11 cellular contexts compared by ENCODE assay signal in the genomic region with DNA sequence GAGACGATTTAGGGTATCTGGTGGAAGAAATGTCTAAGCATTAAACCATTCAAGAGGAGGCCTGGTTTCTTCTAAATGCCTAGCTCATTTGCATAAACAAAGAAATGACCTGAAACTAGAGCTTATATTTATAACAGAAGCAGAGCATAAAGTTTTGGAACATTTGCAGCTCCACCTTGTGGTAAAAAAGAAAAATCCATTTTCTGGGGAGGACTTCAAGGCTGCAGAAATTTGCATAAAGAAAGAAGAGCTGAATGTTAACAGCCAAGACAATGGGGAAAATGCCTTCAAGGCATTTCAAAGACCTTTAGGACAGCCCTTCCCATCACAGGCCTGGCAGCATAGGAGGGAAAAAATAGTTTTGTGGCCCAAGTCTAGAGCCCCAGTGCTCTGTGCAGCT.
A peak's percentile ranks its signal among the peaks of the same experiment; 100 is the strongest.
DNase-seq lines count a peak whose midpoint lies in the region; ATAC-seq, FAIRE-seq and TF ChIP-seq lines count a peak whose summit lies in the region.
"Had no signal": no experiment of that assay in that cellular context is flagged by ENCODE, and none has a peak within 500 bp of the region (broad histone marks: within the 10 kb centered on the region; RNA-seq: fewer than 3 reads in every experiment).

No MANE protein-coding gene starts in this region.

- H3K4me2 ChIP-seq in A549, result no peak overlapping the region

- POLR2A ChIA-PET in A549 (lab: Yijun Ruan, JAX) (no interaction called here), RWPE1 (lab: Yijun Ruan, JAX; ENCODE audit: low non-redundant PET) (no interaction called here)

- peaks cover 3% of the 10 kb centered on the region for H3K9me3 Mint-ChIP-seq in activated naive CD8-positive, alpha-beta T cell treated with anti-CD3 and anti-CD28 coated beads for 36 hours
- peaks cover 0 to 2% of the 10 kb centered on the region in 2 donors for H3K9me3 Mint-ChIP-seq in activated naive CD4-positive, alpha-beta T cell treated with anti-CD3 and anti-CD28 coated beads, Interleukin-2, amount 50 U/mL, for 72 hours

- peak; percentile 51 to 54; a peak in 4 of 5 replicates for TF ChIP-seq RAD21 in A549 (conservative IDR thresholded peaks at IDR 0.05 in 1 of 2, IDR thresholded peaks at IDR 0.05 in 1 of 2)

- H3K9me3 ChIP-seq in A549 (peaks cover 10% of the 10 kb centered on the region; the same call in 2 of the 3 replicates), HAP-1 (no peaks in the 10 kb centered on the region)

- H3K4me3 ChIP-seq in A549 (no peak overlapping the region), HAP-1 (no peak overlapping the region)

- H3K4me1 Mint-ChIP-seq in activated naive CD8-positive, alpha-beta T cell treated with anti-CD3 and anti-CD28 coated beads for 36 hours, result no peaks in the 10 kb centered on the region

- H3K36me3 Mint-ChIP-seq in activated naive CD8-positive, alpha-beta T cell treated with anti-CD3 and anti-CD28 coated beads for 36 hours, result no peaks in the 10 kb centered on the region
- no peaks in the 10 kb centered on the region for H3K36me3 Mint-ChIP-seq in activated naive CD4-positive, alpha-beta T cell treated with anti-CD3 and anti-CD28 coated beads, Interleukin-2, amount 50 U/mL, for 72 hours

- TF ChIP-seq EP300 in A549 (IDR thresholded peaks at IDR 0.05), result no peak

- WGBS in A549 (ENCODE audit: missing lambda C conversion rate), result 11% methylated on average over 1 of the region's 1 CpG

- ATAC-seq in A549 (peak in 1 of 2 experiments; percentile 75; a peak in 3 of 6 replicates), HG03039 (IDR thresholded peaks at IDR 0.05; ENCODE audit: unreplicated experiment) (no peak)
- ATAC-seq in activated naive CD4-positive, alpha-beta T cell treated with anti-CD3 and anti-CD28 coated beads, Interleukin-2, amount 50 U/mL, for 72 hours, result no peak
- ATAC-seq: activated CD8-positive, alpha-beta T cell treated with anti-CD3 and anti-CD28 coated beads for 36 hours had no signal

- no peak overlapping the region for H3K27ac Mint-ChIP-seq in activated naive CD8-positive, alpha-beta T cell treated with anti-CD3 and anti-CD28 coated beads for 36 hours
- no peak overlapping the region for H3K27ac Mint-ChIP-seq in activated naive CD4-positive, alpha-beta T cell treated with anti-CD3 and anti-CD28 coated beads, Interleukin-2, amount 50 U/mL, for 72 hours
- H3K27ac Mint-ChIP-seq: activated CD8-positive, alpha-beta T cell treated with anti-CD3 and anti-CD28 coated beads for 36 hours had no signal

- FAIRE-seq in A549 (lab: Jason Lieb, UNC), result no peak

- no peaks in the 10 kb centered on the region for H3K27me3 Mint-ChIP-seq in activated naive CD8-positive, alpha-beta T cell treated with anti-CD3 and anti-CD28 coated beads for 36 hours
- H3K27me3 Mint-ChIP-seq: activated CD8-positive, alpha-beta T cell treated with anti-CD3 and anti-CD28 coated beads for 36 hours had no signal

- H3K27ac ChIP-seq in A549, result peak overlapping the region; percentile 47 to 97; a peak in 5 of 6 replicates
- no peak overlapping the region for H3K27ac ChIP-seq in RWPE1

- no peak overlapping the region for H3K4me3 Mint-ChIP-seq in activated naive CD8-positive, alpha-beta T cell treated with anti-CD3 and anti-CD28 coated beads for 36 hours
- H3K4me3 Mint-ChIP-seq: activated CD8-positive, alpha-beta T cell treated with anti-CD3 and anti-CD28 coated beads for 36 hours had no signal

- DNase-seq in A549 (ENCODE audit: low read depth in 1 of 2, low spot score in 1 of 2) (peak in 1 of 2 experiments; percentile 53), HAP-1 (ENCODE audit: low spot score in 2 of 2) (peak; percentile 11 to 27), RWPE1 (ENCODE audit: low spot score) (no peak), iPS DF 4.7 (ENCODE audit: extremely low read depth, low spot score) (peak; percentile 1)
- no peak for DNase-seq in activated naive CD8-positive, alpha-beta T cell treated with anti-CD3 and anti-CD28 coated beads for 36 hours
- no peak for DNase-seq in activated CD8-positive, alpha-beta memory T cell treated with anti-CD3 and anti-CD28 coated beads, Interleukin-2, amount 50 U/mL, for 4 hours
- DNase-seq in activated naive CD4-positive, alpha-beta T cell treated with anti-CD3 and anti-CD28 coated beads, Interleukin-2, amount 50 U/mL, for 72 hours (ENCODE audit: low spot score in 2 of 2), result no peak
- DNase-seq: activated CD8-positive, alpha-beta T cell treated with anti-CD3 and anti-CD28 coated beads for 36 hours; foreskin fibroblast; stimulated activated CD4-positive, alpha-beta T cell treated with anti-CD3 and anti-CD28 coated beads, Interleukin-15, amount 100 ng/mL, for 24 hours had no signal

- TF ChIP-seq CTCF in A549 (IDR thresholded peaks at IDR 0.05) (peak; percentile 47), RWPE1 (conservative IDR thresholded peaks at IDR 0.05; ENCODE audit: low read depth) (peak; percentile 50)

- H3K36me3 ChIP-seq in HAP-1 (replicated peaks), result no peaks in the 10 kb centered on the region

- no peak for TF ChIP-seq POLR2A in A549 (IDR thresholded peaks at IDR 0.05; ENCODE audit: low read length)

- in situ Hi-C loops in HAP-1 (cut with MboI; ENCODE audit: low sequenced_read_pairs), result no loop called here

- H3K27me3 ChIP-seq in HAP-1 (ENCODE audit: low read depth), result no peaks in the 10 kb centered on the region

- CTCF ChIA-PET in A549 (lab: Yijun Ruan, JAX) (interaction anchor here (0.5 to 2.0 kb wide), 8 partner anchors 10 to 1877 kb away, joined by 3 to 5 read pairs (median 4); no protein-coding TSS in a partner anchor), RWPE1 (lab: Yijun Ruan, JAX) (interaction anchor here (0.5 to 1.1 kb wide), 7 partner anchors 10 to 1881 kb away, joined by 3 to 5 read pairs (median 3); no protein-coding TSS in a partner anchor)

- H3K4me1 ChIP-seq in A549 (peaks cover 15% of the 10 kb centered on the region), HAP-1 (no peaks in the 10 kb centered on the region)

TF ChIP-seq in A549, 52 proteins besides CTCF, POLR2A, EP300 and RAD21:
- TF ChIP-seq ZC3H11A (IDR thresholded peaks at IDR 0.05) (no peak), SMC3 (IDR thresholded peaks at IDR 0.05) (peak; percentile 52), RNF2 (IDR thresholded peaks at IDR 0.05; ENCODE audit: borderline replicate concordance, low read depth) (no peak)
- TF ChIP-seq, protein P1, sequence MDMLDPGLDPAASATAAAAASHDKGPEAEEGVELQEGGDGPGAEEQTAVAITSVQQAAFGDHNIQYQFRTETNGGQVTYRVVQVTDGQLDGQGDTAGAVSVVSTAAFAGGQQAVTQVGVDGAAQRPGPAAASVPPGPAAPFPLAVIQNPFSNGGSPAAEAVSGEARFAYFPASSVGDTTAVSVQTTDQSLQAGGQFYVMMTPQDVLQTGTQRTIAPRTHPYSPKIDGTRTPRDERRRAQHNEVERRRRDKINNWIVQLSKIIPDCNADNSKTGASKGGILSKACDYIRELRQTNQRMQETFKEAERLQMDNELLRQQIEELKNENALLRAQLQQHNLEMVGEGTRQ (IDR thresholded peaks at IDR 0.05), result no peak

Comparison
In these comparisons a context has a peak if more than half of its experiments do, and no peak if none do; other contexts are left out.
1. DNase-seq: peak in HAP-1 (2 of 2) and iPS DF 4.7 (single experiment); none in RWPE1 (single experiment), activated naive CD8-positive, alpha-beta T cell treated with anti-CD3 and anti-CD28 coated beads for 36 hours (single experiment), activated CD8-positive, alpha-beta memory T cell treated with anti-CD3 and anti-CD28 coated beads, Interleukin-2, amount 50 U/mL, for 4 hours (single experiment) and activated naive CD4-positive, alpha-beta T cell treated with anti-CD3 and anti-CD28 coated beads, Interleukin-2, amount 50 U/mL, for 72 hours (0 of 2).